In the genomic region with DNA sequence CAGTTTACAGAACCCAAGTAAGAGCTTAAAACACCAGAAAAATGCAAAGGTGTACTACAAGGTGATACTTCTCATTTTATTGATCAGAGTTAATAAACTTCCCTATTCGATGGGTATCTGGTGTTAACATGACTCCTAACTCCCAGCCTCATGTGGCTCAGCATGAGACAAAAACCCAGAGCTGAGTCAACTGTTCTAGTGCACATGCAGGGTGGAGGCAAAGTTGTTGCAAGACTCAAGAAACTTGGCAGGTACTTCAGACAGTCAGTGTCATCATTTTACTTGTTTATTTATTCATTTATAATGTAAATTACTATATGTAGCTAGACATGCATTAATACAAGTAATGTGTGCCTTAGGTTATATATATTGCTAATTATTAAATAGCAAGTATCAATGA, we compare ENCODE assay signal across 19 cellular contexts.
DNase-seq lines count a peak whose midpoint lies in the region; ATAC-seq and TF ChIP-seq lines count a peak whose summit lies in the region.
"Had no signal": no experiment of that assay in that cellular context is flagged by ENCODE, and none has a peak within 500 bp of the region (broad histone marks: within the 10 kb centered on the region; RNA-seq: fewer than 3 reads in every experiment).

No MANE protein-coding gene starts in this region.

- H2AK5ac ChIP-seq in neuronal stem cell (ENCODE audit: low read depth, low read length), result no peak overlapping the region

- no peaks in the 10 kb centered on the region for H3K9me3 ChIP-seq in neuronal stem cell (replicated peaks in 1 of 2; ENCODE audit: control insufficient read depth in 2 of 2, insufficient read depth in 1 of 2, low read depth in 1 of 2, low read length in 2 of 2)
- H3K9me3 ChIP-seq: BE2C, heart right ventricle, Peyer's patch, right lobe of liver, thyroid gland had no signal

- no peaks in the 10 kb centered on the region for H3K9me3 Mint-ChIP-seq in mesothelial cell of epicardium
- H3K9me3 Mint-ChIP-seq: activated CD4-positive, alpha-beta memory T cell treated with anti-CD3 and anti-CD28 coated beads, Interleukin-2, amount 10 ng/mL, durations not matched to agents 7 days and 5 days; activated naive CD8-positive, alpha-beta T cell treated with anti-CD3 and anti-CD28 coated beads for 36 hours; neural progenitor cell had no signal

- H3K18ac ChIP-seq in neuronal stem cell (ENCODE audit: low read length), result no peak overlapping the region

- no CpG with 5 or more reads among the region's 1 CpG for WGBS in neuronal stem cell (ENCODE audit: extremely low coverage in 2 of 2, insufficient read length in 2 of 2, insufficient replicate concordance in 1 of 2), 2 donors

- no peak overlapping the region for H4K8ac ChIP-seq in neuronal stem cell (ENCODE audit: low read depth, low read length)

- H3K79me1 ChIP-seq in neuronal stem cell (ENCODE audit: low read depth, low read length), result no peaks in the 10 kb centered on the region

- no peak overlapping the region for H3K4ac ChIP-seq in neuronal stem cell (ENCODE audit: low read length)

- H3K36me3 ChIP-seq in neuronal stem cell (replicated peaks in 1 of 2; ENCODE audit: control insufficient read depth in 2 of 2, insufficient read depth in 2 of 2, low read length in 2 of 2), result no peaks in the 10 kb centered on the region
- H3K36me3 ChIP-seq: BE2C, heart right ventricle, neural progenitor cell, Peyer's patch, right lobe of liver, thyroid gland had no signal

- H3K27me3 Mint-ChIP-seq in mesothelial cell of epicardium (ENCODE audit: low read depth), result no peaks in the 10 kb centered on the region
- H3K27me3 Mint-ChIP-seq: activated CD4-positive, alpha-beta memory T cell treated with anti-CD3 and anti-CD28 coated beads, Interleukin-2, amount 10 ng/mL, durations not matched to agents 7 days and 5 days; activated naive CD8-positive, alpha-beta T cell treated with anti-CD3 and anti-CD28 coated beads for 36 hours had no signal

- no peak overlapping the region for H3K14ac ChIP-seq in neuronal stem cell (ENCODE audit: low read length)

- no peaks in the 10 kb centered on the region for H3K4me1 ChIP-seq in neuronal stem cell (ENCODE audit: control insufficient read depth in 2 of 2, insufficient read depth in 1 of 2, low read depth in 1 of 2, low read length in 2 of 2)
- H3K4me1 ChIP-seq: BE2C, heart right ventricle, neural progenitor cell, Peyer's patch, right lobe of liver, thyroid gland had no signal

- no peak overlapping the region for H3K4me3 Mint-ChIP-seq in mesothelial cell of epicardium
- H3K4me3 Mint-ChIP-seq: activated CD4-positive, alpha-beta memory T cell treated with anti-CD3 and anti-CD28 coated beads, Interleukin-2, amount 10 ng/mL, durations not matched to agents 7 days and 5 days; activated naive CD8-positive, alpha-beta T cell treated with anti-CD3 and anti-CD28 coated beads for 36 hours; activated T-cell treated with anti-CD3 and anti-CD28 coated beads, Interleukin-2, amount 50 U/mL, for 72 hours; neural progenitor cell had no signal

- no peaks in the 10 kb centered on the region for H3K36me3 Mint-ChIP-seq in mesothelial cell of epicardium
- H3K36me3 Mint-ChIP-seq: activated naive CD8-positive, alpha-beta T cell treated with anti-CD3 and anti-CD28 coated beads for 36 hours; neural progenitor cell had no signal

- H3K27ac Mint-ChIP-seq in mesothelial cell of epicardium, result no peak overlapping the region
- H3K27ac Mint-ChIP-seq: activated CD4-positive, alpha-beta memory T cell treated with anti-CD3 and anti-CD28 coated beads, Interleukin-2, amount 10 ng/mL, durations not matched to agents 7 days and 5 days; activated naive CD8-positive, alpha-beta T cell treated with anti-CD3 and anti-CD28 coated beads for 36 hours; activated T-cell treated with anti-CD3 and anti-CD28 coated beads, Interleukin-2, amount 50 U/mL, for 72 hours; neural progenitor cell had no signal

- H3K23ac ChIP-seq in neuronal stem cell (ENCODE audit: low read depth, low read length, poor library complexity), result no peak overlapping the region

- no peak overlapping the region for H3K27ac ChIP-seq in neuronal stem cell (replicated peaks; ENCODE audit: low read length)
- H3K27ac ChIP-seq: heart right ventricle, neural progenitor cell, Peyer's patch, right lobe of liver, thyroid gland had no signal

- H2AFZ ChIP-seq in neuronal stem cell (ENCODE audit: low read length), result no peak overlapping the region
- H2AFZ ChIP-seq: neural progenitor cell had no signal

- no peak overlapping the region for H3K4me3 ChIP-seq in neuronal stem cell (ENCODE audit: low read length in 2 of 2)
- H3K4me3 ChIP-seq: heart right ventricle, neural progenitor cell, Peyer's patch, right lobe of liver, thyroid gland had no signal

- ATAC-seq in HG03039 (IDR thresholded peaks at IDR 0.05; ENCODE audit: unreplicated experiment), result no peak
- ATAC-seq: activated T-cell treated with anti-CD3 and anti-CD28 coated beads, Interleukin-2, amount 50 U/mL, for 72 hours; heart right ventricle; HepG2; right lobe of liver had no signal

- no peak overlapping the region for H3K4me2 ChIP-seq in neuronal stem cell (ENCODE audit: insufficient read depth, low read length, poor library complexity, severe bottlenecking)
- H3K4me2 ChIP-seq: neural progenitor cell had no signal

- no peak overlapping the region for H2BK5ac ChIP-seq in neuronal stem cell (ENCODE audit: low read length)

- no peaks in the 10 kb centered on the region for H3K4me1 Mint-ChIP-seq in mesothelial cell of epicardium
- H3K4me1 Mint-ChIP-seq: activated CD4-positive, alpha-beta memory T cell treated with anti-CD3 and anti-CD28 coated beads, Interleukin-2, amount 10 ng/mL, durations not matched to agents 7 days and 5 days; activated naive CD8-positive, alpha-beta T cell treated with anti-CD3 and anti-CD28 coated beads for 36 hours; neural progenitor cell had no signal

- no peak for TF ChIP-seq CTCF in mesothelial cell of epicardium (IDR thresholded peaks at IDR 0.05; ENCODE audit: unreplicated experiment)

- H2BK120ac ChIP-seq in neuronal stem cell (ENCODE audit: low read depth, low read length), result no peak overlapping the region

- H4K91ac ChIP-seq in neuronal stem cell (ENCODE audit: low read depth, low read length, poor library complexity), result no peak overlapping the region

- H2BK12ac ChIP-seq in neuronal stem cell (ENCODE audit: low read length), result no peak overlapping the region

- no peak overlapping the region for H3K9ac ChIP-seq in neuronal stem cell (ENCODE audit: low read depth, low read length, poor library complexity)
- H3K9ac ChIP-seq: neural progenitor cell had no signal

- DNase-seq in EH (ENCODE audit: low read depth) (peak; percentile 49), NCI-H226 (peak; percentile 26), dedifferentiated amniotic fluid mesenchymal stem cell (ENCODE audit: extremely low spot score) (peak; percentile 29), kidney tubule cell (ENCODE audit: low spot score) (peak; percentile 60), neuronal stem cell (ENCODE audit: low spot score) (no peak), NCI-H524 treated with DMSO at 0.1 percent for 48 hours (lab: John Stamatoyannopoulos, UW) (no peak), mesothelial cell of epicardium (ENCODE audit: low spot score in 2 of 2, unreplicated experiment in 2 of 2) (no peak)
- DNase-seq: activated CD4-positive, alpha-beta memory T cell treated with anti-CD3 and anti-CD28 coated beads, Interleukin-2, amount 10 ng/mL, durations not matched to agents 7 days and 5 days; activated naive CD8-positive, alpha-beta T cell treated with anti-CD3 and anti-CD28 coated beads for 36 hours; activated T-cell treated with anti-CD3 and anti-CD28 coated beads, Interleukin-2, amount 50 U/mL, for 72 hours; BE2C; heart right ventricle; NCI-H69; Peyer's patch; right lobe of liver; thyroid gland had no signal

- no peak overlapping the region for H2BK15ac ChIP-seq in neuronal stem cell (ENCODE audit: low read length)

- H3K27me3 ChIP-seq in neuronal stem cell (ENCODE audit: control insufficient read depth in 3 of 3, insufficient read depth in 3 of 3, low read depth in 1 of 3, low read length in 3 of 3), result no peaks in the 10 kb centered on the region
- H3K27me3 ChIP-seq: BE2C, heart right ventricle, neural progenitor cell, Peyer's patch, right lobe of liver, thyroid gland had no signal

Comparison
In these comparisons a context has a peak if more than half of its experiments do, and no peak if none do; other contexts are left out.
1. DNase-seq: peak in EH (single experiment), NCI-H226 (single experiment), dedifferentiated amniotic fluid mesenchymal stem cell (single experiment) and kidney tubule cell (single experiment); none in neuronal stem cell (single experiment), NCI-H524 treated with DMSO at 0.1 percent for 48 hours (single experiment) and mesothelial cell of epicardium (0 of 2).